17 cellular contexts compared by ENCODE assay signal in genomic region chr12:65634626-65635331, GRCh38.
DNase-seq lines count a peak whose midpoint lies in the region; ATAC-seq lines count a peak whose summit lies in the region.
"Had no signal": no experiment of that assay in that cellular context is flagged by ENCODE, and none has a peak within 500 bp of the region (broad histone marks: within the 10 kb centered on the region; RNA-seq: fewer than 3 reads in every experiment).

No MANE protein-coding gene starts in this region.

- peaks cover 0 to 9% of the 10 kb centered on the region in 2 donors for H3K4me1 ChIP-seq in aorta (ENCODE audit: control insufficient read depth in 1 of 2, insufficient read depth in 2 of 2, low read length in 2 of 2)
- H3K4me1 ChIP-seq: left ventricle myocardium inferior had no signal

- intact Hi-C loops in activated T-helper 1 cell treated with anti-CD3 and anti-CD28 coated beads, Interleukin-12 subunit alpha, Interleukin-12 subunit beta, Interleukin-2, Interleukin-4 antibody, amounts not matched to agents 30 ng/mL and 10 ng/mL and 1 ng/mL, durations not matched to agents 14 hours and 24 hours and 36 hours (cut with micrococcal nuclease): no loop called here
- intact Hi-C loops in aorta (cut with DNase I): no loop called here

- no peaks in the 10 kb centered on the region for H3K27me3 Mint-ChIP-seq in T-helper 2 cell treated with Interferon-gamma antibody and Interleukin-4, amounts not matched to agents 5 μg/mL and 100 μg/mL, for 36 hours (ENCODE audit: low read depth)
- H3K27me3 Mint-ChIP-seq in activated T-helper 1 cell treated with anti-CD3 and anti-CD28 coated beads, Interleukin-12 subunit alpha, Interleukin-12 subunit beta, Interleukin-2, Interleukin-4 antibody, amounts not matched to agents 30 ng/mL and 10 ng/mL and 1 ng/mL, durations not matched to agents 14 hours and 24 hours and 36 hours (ENCODE audit: insufficient read depth): no peaks in the 10 kb centered on the region

- no peak for ATAC-seq in aorta (ENCODE audit: low FRiP score)

- WGBS in aorta, 2 donors: 51 to 56% methylated on average over 6 of the region's 6 CpGs

- H3K27me3 ChIP-seq in aorta (ENCODE audit: control insufficient read depth in 1 of 2, insufficient read depth in 2 of 2, low read length in 1 of 2): no peaks in the 10 kb centered on the region
- H3K27me3 ChIP-seq: BLaER1 treated with 17β-estradiol and CSF1 and Interleukin-3, amounts not matched to agents 10 nM and 100 nM had no signal

- no peaks in the 10 kb centered on the region for H3K9me3 ChIP-seq in aorta (ENCODE audit: control insufficient read depth, low read length)
- H3K9me3 ChIP-seq: left ventricle myocardium inferior had no signal

- no peaks in the 10 kb centered on the region for H3K36me3 ChIP-seq in aorta (ENCODE audit: control insufficient read depth in 1 of 2, insufficient read depth in 2 of 2, low read length in 1 of 2)
- H3K36me3 ChIP-seq: BLaER1 treated with 17β-estradiol and CSF1 and Interleukin-3, amounts not matched to agents 10 nM and 100 nM; left ventricle myocardium inferior had no signal

- DNase-seq in EH (ENCODE audit: low read depth): peak; percentile 79
- peak; percentile 79 for DNase-seq in RKO (ENCODE audit: low spot score)
- DNase-seq in fibroblast of gingiva (ENCODE audit: low read depth): peak; percentile 53
- peak; percentile 96 for DNase-seq in renal cortical epithelial cell (ENCODE audit: low read depth)
- DNase-seq in T-helper 2 cell treated with Interferon-gamma antibody and Interleukin-4, amounts not matched to agents 5 μg/mL and 100 μg/mL, for 36 hours (ENCODE audit: low spot score): no peak
- no peak for DNase-seq in activated T-helper 1 cell treated with anti-CD3 and anti-CD28 coated beads, Interleukin-12 subunit alpha, Interleukin-12 subunit beta, Interleukin-2, Interleukin-4 antibody, amounts not matched to agents 30 ng/mL and 10 ng/mL and 1 ng/mL, durations not matched to agents 14 hours and 24 hours and 36 hours (ENCODE audit: low spot score)
- DNase-seq in SHP77 (lab: John Stamatoyannopoulos, UW): no peak
- DNase-seq in aorta: no peak
- DNase-seq: activated T-cell treated with anti-CD3 and anti-CD28 coated beads, Interleukin-2, amount 50 U/mL, for 24 hours; DND-41; left ventricle myocardium inferior; NCI-H510A treated with DMSO at 0.1 percent for 48 hours; posterior cingulate gyrus had no signal

- H3K27ac Mint-ChIP-seq in T-helper 2 cell treated with Interferon-gamma antibody and Interleukin-4, amounts not matched to agents 5 μg/mL and 100 μg/mL, for 36 hours: no peak overlapping the region
- H3K27ac Mint-ChIP-seq in activated T-helper 1 cell treated with anti-CD3 and anti-CD28 coated beads, Interleukin-12 subunit alpha, Interleukin-12 subunit beta, Interleukin-2, Interleukin-4 antibody, amounts not matched to agents 30 ng/mL and 10 ng/mL and 1 ng/mL, durations not matched to agents 14 hours and 24 hours and 36 hours: no peak overlapping the region
- H3K27ac Mint-ChIP-seq: activated naive CD8-positive, alpha-beta T cell; activated T-cell treated with anti-CD3 and anti-CD28 coated beads, Interleukin-2, amount 50 U/mL, for 24 hours had no signal

- no peak overlapping the region for H3K4me3 ChIP-seq in aorta (ENCODE audit: low read length in 2 of 2)
- H3K4me3 ChIP-seq: BLaER1 treated with 17β-estradiol and CSF1 and Interleukin-3, amounts not matched to agents 10 nM and 100 nM; left ventricle myocardium inferior had no signal

- H3K4me1 Mint-ChIP-seq in T-helper 2 cell treated with Interferon-gamma antibody and Interleukin-4, amounts not matched to agents 5 μg/mL and 100 μg/mL, for 36 hours (ENCODE audit: low read depth): no peaks in the 10 kb centered on the region
- no peaks in the 10 kb centered on the region for H3K4me1 Mint-ChIP-seq in activated T-helper 1 cell treated with anti-CD3 and anti-CD28 coated beads, Interleukin-12 subunit alpha, Interleukin-12 subunit beta, Interleukin-2, Interleukin-4 antibody, amounts not matched to agents 30 ng/mL and 10 ng/mL and 1 ng/mL, durations not matched to agents 14 hours and 24 hours and 36 hours (ENCODE audit: low read depth)
- H3K4me1 Mint-ChIP-seq: central memory CD8-positive, alpha-beta T cell had no signal

- no peak overlapping the region for H3K4me3 Mint-ChIP-seq in T-helper 2 cell treated with Interferon-gamma antibody and Interleukin-4, amounts not matched to agents 5 μg/mL and 100 μg/mL, for 36 hours
- H3K4me3 Mint-ChIP-seq in activated T-helper 1 cell treated with anti-CD3 and anti-CD28 coated beads, Interleukin-12 subunit alpha, Interleukin-12 subunit beta, Interleukin-2, Interleukin-4 antibody, amounts not matched to agents 30 ng/mL and 10 ng/mL and 1 ng/mL, durations not matched to agents 14 hours and 24 hours and 36 hours: no peak overlapping the region
- H3K4me3 Mint-ChIP-seq: activated naive CD8-positive, alpha-beta T cell; activated T-cell treated with anti-CD3 and anti-CD28 coated beads, Interleukin-2, amount 50 U/mL, for 24 hours; central memory CD8-positive, alpha-beta T cell had no signal

- no peak overlapping the region for H3K27ac ChIP-seq in aorta (ENCODE audit: low read depth in 1 of 2, low read length in 2 of 2)
- H3K27ac ChIP-seq: BLaER1 treated with 17β-estradiol and CSF1 and Interleukin-3, amounts not matched to agents 10 nM and 100 nM; KMS-11; left ventricle myocardium inferior had no signal

- no peaks in the 10 kb centered on the region for H3K9me3 Mint-ChIP-seq in T-helper 2 cell treated with Interferon-gamma antibody and Interleukin-4, amounts not matched to agents 5 μg/mL and 100 μg/mL, for 36 hours
- no peaks in the 10 kb centered on the region for H3K9me3 Mint-ChIP-seq in activated T-helper 1 cell treated with anti-CD3 and anti-CD28 coated beads, Interleukin-12 subunit alpha, Interleukin-12 subunit beta, Interleukin-2, Interleukin-4 antibody, amounts not matched to agents 30 ng/mL and 10 ng/mL and 1 ng/mL, durations not matched to agents 14 hours and 24 hours and 36 hours
- H3K9me3 Mint-ChIP-seq: activated T-cell treated with anti-CD3 and anti-CD28 coated beads, Interleukin-2, amount 50 U/mL, for 24 hours; central memory CD8-positive, alpha-beta T cell had no signal

- no peaks in the 10 kb centered on the region for H3K36me3 Mint-ChIP-seq in T-helper 2 cell treated with Interferon-gamma antibody and Interleukin-4, amounts not matched to agents 5 μg/mL and 100 μg/mL, for 36 hours (ENCODE audit: low read depth)
- H3K36me3 Mint-ChIP-seq in activated T-helper 1 cell treated with anti-CD3 and anti-CD28 coated beads, Interleukin-12 subunit alpha, Interleukin-12 subunit beta, Interleukin-2, Interleukin-4 antibody, amounts not matched to agents 30 ng/mL and 10 ng/mL and 1 ng/mL, durations not matched to agents 14 hours and 24 hours and 36 hours (ENCODE audit: low read depth): no peaks in the 10 kb centered on the region
- H3K36me3 Mint-ChIP-seq: activated naive CD8-positive, alpha-beta T cell had no signal

Comparison
In these comparisons a context has a peak if more than half of its experiments do, and no peak if none do; other contexts are left out.
1. DNase-seq: peak in EH (single experiment), RKO (single experiment), fibroblast of gingiva (single experiment) and renal cortical epithelial cell (single experiment); none in T-helper 2 cell treated with Interferon-gamma antibody and Interleukin-4, amounts not matched to agents 5 μg/mL and 100 μg/mL, for 36 hours (single experiment), activated T-helper 1 cell treated with anti-CD3 and anti-CD28 coated beads, Interleukin-12 subunit alpha, Interleukin-12 subunit beta, Interleukin-2, Interleukin-4 antibody, amounts not matched to agents 30 ng/mL and 10 ng/mL and 1 ng/mL, durations not matched to agents 14 hours and 24 hours and 36 hours (single experiment), SHP77 (0 of 2) and aorta (0 of 2).